Comparison of ENCODE assay signal across 22 cellular contexts in the genomic region with DNA sequence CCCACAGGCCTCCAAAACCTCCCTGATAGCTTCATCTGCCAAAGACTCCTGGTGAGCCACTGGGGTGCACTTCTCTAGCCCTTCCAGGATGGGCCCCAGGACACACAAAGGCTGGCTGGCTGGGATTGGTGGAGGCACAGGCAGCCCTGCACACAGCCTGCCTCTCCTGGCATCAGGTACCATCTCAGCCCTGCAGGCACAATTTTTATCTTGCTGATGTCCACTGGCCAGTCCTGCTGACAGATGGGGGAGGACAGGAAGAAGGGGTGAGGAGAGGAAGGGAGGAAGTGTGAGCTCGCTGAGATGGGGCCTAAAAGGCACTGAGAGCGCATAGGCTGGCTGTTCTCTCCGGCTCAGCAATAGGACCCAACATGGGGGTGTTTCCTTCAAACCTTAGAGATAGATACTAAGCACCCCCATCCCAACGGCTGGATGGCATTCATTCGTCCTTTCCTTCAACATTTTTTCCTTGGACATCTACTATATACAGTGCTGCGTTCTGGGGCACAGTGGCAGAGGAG.
DNase-seq lines count a peak whose midpoint lies in the region; ATAC-seq and TF ChIP-seq lines count a peak whose summit lies in the region.
"Had no signal": no experiment of that assay in that cellular context is flagged by ENCODE, and none has a peak within 500 bp of the region (broad histone marks: within the 10 kb centered on the region; RNA-seq: fewer than 3 reads in every experiment).

No MANE protein-coding gene starts in this region.

- TF ChIP-seq CTCF in natural killer cell (IDR thresholded peaks at IDR 0.05): no peak
- TF ChIP-seq CTCF in VCaP (conservative IDR thresholded peaks at IDR 0.05): no peak
- no peak for TF ChIP-seq CTCF in suprapubic skin (IDR thresholded peaks at IDR 0.05)

- no peaks in the 10 kb centered on the region for H3K36me3 ChIP-seq in suprapubic skin
- H3K36me3 ChIP-seq: BLaER1, SJSA1 had no signal

- H3K4me1 Mint-ChIP-seq in natural killer cell treated with Interleukin-12 subunit alpha and Interleukin-12 subunit beta and Interleukin-15 and Interleukin-18, amount 100 ng/mL, for 72 hours (ENCODE audit: low read depth in 2 of 2): no peaks in the 10 kb centered on the region
- no peaks in the 10 kb centered on the region for H3K4me1 Mint-ChIP-seq in natural killer cell
- H3K4me1 Mint-ChIP-seq: CD4-positive, CD25-positive, alpha-beta regulatory T cell had no signal

- H3K27ac ChIP-seq in VCaP (peak overlapping the region; percentile 72; the same call in 1 of the 2 replicates), suprapubic skin (no peak overlapping the region)
- H3K27ac ChIP-seq: BLaER1, PC-9, SJSA1 had no signal

- peaks cover 0 to 5% of the 10 kb centered on the region in 2 donors for H3K27me3 Mint-ChIP-seq in natural killer cell treated with Interleukin-12 subunit alpha and Interleukin-12 subunit beta and Interleukin-15 and Interleukin-18, amount 100 ng/mL, for 72 hours
- H3K27me3 Mint-ChIP-seq in natural killer cell (ENCODE audit: low read depth in 2 of 2): no peaks in the 10 kb centered on the region
- H3K27me3 Mint-ChIP-seq: CD4-positive, CD25-positive, alpha-beta regulatory T cell had no signal

- DNase-seq in natural killer cell treated with Interleukin-12 subunit alpha and Interleukin-12 subunit beta and Interleukin-15 and Interleukin-18, amount 100 ng/mL, for 72 hours (ENCODE audit: low spot score): peak; percentile 54
- DNase-seq in natural killer cell (no peak), mesenteric fat pad (ENCODE audit: low spot score) (peak; percentile 35), suprapubic skin (ENCODE audit: low spot score in 2 of 2) (peak; percentile 8 to 38), activated T-cell treated with anti-CD3 and anti-CD28 coated beads for 4 hours (no peak)
- DNase-seq: CD4-positive, CD25-positive, alpha-beta regulatory T cell; Kasumi-1; NCI-H1105 treated with DMSO at 0.1 percent for 48 hours; NCI-H146; NCI-H1930; NCI-H446 treated with DMSO at 0.1 percent for 48 hours; NCI-H526; PC-9; Right ventricle myocardium superior; RPMI8226 had no signal

- H3K9me3 Mint-ChIP-seq in natural killer cell treated with Interleukin-12 subunit alpha and Interleukin-12 subunit beta and Interleukin-15 and Interleukin-18, amount 100 ng/mL, for 72 hours: no peaks in the 10 kb centered on the region
- no peaks in the 10 kb centered on the region for H3K9me3 Mint-ChIP-seq in natural killer cell
- H3K9me3 Mint-ChIP-seq: CD4-positive, CD25-positive, alpha-beta regulatory T cell had no signal

- no peak for TF ChIP-seq EP300 in suprapubic skin (IDR thresholded peaks at IDR 0.05)

- intact Hi-C loops in natural killer cell (cut with micrococcal nuclease): no loop called here

- no peak for TF ChIP-seq POLR2A in suprapubic skin (IDR thresholded peaks at IDR 0.05)

- H3K4me1 ChIP-seq in suprapubic skin: no peaks in the 10 kb centered on the region
- H3K4me1 ChIP-seq: SJSA1 had no signal

- H3K27ac Mint-ChIP-seq in natural killer cell treated with Interleukin-12 subunit alpha and Interleukin-12 subunit beta and Interleukin-15 and Interleukin-18, amount 100 ng/mL, for 72 hours: no peak overlapping the region
- no peak overlapping the region for H3K27ac Mint-ChIP-seq in natural killer cell
- H3K27ac Mint-ChIP-seq: CD4-positive, CD25-positive, alpha-beta regulatory T cell had no signal

- H3K4me3 ChIP-seq in suprapubic skin: no peak overlapping the region
- H3K4me3 ChIP-seq: BLaER1, GM12878, PC-9, SJSA1 had no signal

- H3K36me3 Mint-ChIP-seq in natural killer cell treated with Interleukin-12 subunit alpha and Interleukin-12 subunit beta and Interleukin-15 and Interleukin-18, amount 100 ng/mL, for 72 hours: no peaks in the 10 kb centered on the region
- no peaks in the 10 kb centered on the region for H3K36me3 Mint-ChIP-seq in natural killer cell
- H3K36me3 Mint-ChIP-seq: CD4-positive, CD25-positive, alpha-beta regulatory T cell had no signal

- no peak overlapping the region for H3K4me3 Mint-ChIP-seq in natural killer cell treated with Interleukin-12 subunit alpha and Interleukin-12 subunit beta and Interleukin-15 and Interleukin-18, amount 100 ng/mL, for 72 hours
- H3K4me3 Mint-ChIP-seq in natural killer cell: no peak overlapping the region
- H3K4me3 Mint-ChIP-seq: CD4-positive, CD25-positive, alpha-beta regulatory T cell had no signal

- H3K9me3 ChIP-seq in suprapubic skin: no peaks in the 10 kb centered on the region
- H3K9me3 ChIP-seq: BLaER1, SJSA1 had no signal

- no peak for ATAC-seq in natural killer cell treated with Interleukin-12 subunit alpha and Interleukin-12 subunit beta and Interleukin-15 and Interleukin-18, amount 100 ng/mL, for 72 hours
- ATAC-seq in natural killer cell (no peak), HG02981 (IDR thresholded peaks at IDR 0.05; ENCODE audit: unreplicated experiment) (no peak), GM21367 (IDR thresholded peaks at IDR 0.05; ENCODE audit: unreplicated experiment) (no peak)
- ATAC-seq: GM12878, HepG2 had no signal

- WGBS in suprapubic skin: 81% methylated on average over 6 of the region's 6 CpGs

- no peaks in the 10 kb centered on the region for H3K27me3 ChIP-seq in suprapubic skin
- H3K27me3 ChIP-seq: SJSA1 had no signal

Comparison
In these comparisons a context has a peak if more than half of its experiments do, and no peak if none do; other contexts are left out.
1. DNase-seq: peak in natural killer cell treated with Interleukin-12 subunit alpha and Interleukin-12 subunit beta and Interleukin-15 and Interleukin-18, amount 100 ng/mL, for 72 hours (single experiment), mesenteric fat pad (single experiment) and suprapubic skin (2 of 2); none in natural killer cell (single experiment) and activated T-cell treated with anti-CD3 and anti-CD28 coated beads for 4 hours (single experiment).